In the genomic region with DNA sequence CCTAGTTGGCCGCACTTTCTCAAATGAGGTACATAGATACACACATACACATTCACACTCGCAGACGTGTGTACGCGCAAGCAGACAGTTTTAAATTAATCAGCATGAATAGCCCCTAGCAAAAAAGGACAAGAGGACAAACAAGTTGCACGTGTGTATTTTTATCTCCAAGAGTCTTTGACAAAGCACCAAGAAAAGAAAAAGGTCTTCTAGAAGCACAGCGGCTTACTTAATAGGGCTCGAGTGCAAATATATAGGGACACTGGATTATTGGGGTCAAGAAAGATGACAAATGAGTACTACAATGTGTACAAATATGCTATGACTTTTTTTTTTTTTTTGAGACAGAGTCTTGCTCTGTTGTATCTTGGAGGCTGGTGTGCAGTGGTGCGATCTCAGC, we compare ENCODE assay signal across 8 cellular contexts. TPM values are rescaled to one million over a fixed set of nuclear protein-coding genes. Genes with fewer than 3 reads are reported as not detected.
DNase-seq lines count a peak whose midpoint lies in the region; ATAC-seq and TF ChIP-seq lines count a peak whose summit lies in the region.

No MANE protein-coding gene starts in this region.

- CTCF ChIA-PET in HCT116 (lab: Charles Lee), result interaction anchor here (4.2 kb wide), 1 partner anchor 305 kb away, joined by 18 read pairs; no protein-coding TSS in a partner anchor

- H3K4me3 Mint-ChIP-seq in activated naive CD8-positive, alpha-beta T cell treated with anti-CD3 and anti-CD28 coated beads, Interleukin-2, amount 50 U/mL, for 24 hours, result peak overlapping the region; percentile 80
- H3K4me3 Mint-ChIP-seq in natural killer cell treated with Interleukin-12 subunit alpha and Interleukin-12 subunit beta and Interleukin-15 and Interleukin-18, amount 100 ng/mL, for 72 hours, result peak overlapping the region; percentile 84

- RAD21 ChIA-PET in HCT116 (lab: Charles Lee; ENCODE audit: low non-redundant PET in 1 of 2, low total read pairs in 2 of 2, uncharacterized antibody in 2 of 2, unreplicated experiment in 2 of 2), result no interaction called here

- no peaks in the 10 kb centered on the region for H3K36me3 ChIP-seq in BLaER1
- no peaks in the 10 kb centered on the region for H3K36me3 ChIP-seq in HCT116 (ENCODE audit: control insufficient read depth in 1 of 2, insufficient read depth in 2 of 2, low read length in 2 of 2)
- no peaks in the 10 kb centered on the region for H3K36me3 ChIP-seq in left lung

- no peaks in the 10 kb centered on the region for H3K79me2 ChIP-seq in HCT116 (ENCODE audit: insufficient read depth, low read length)

- H3K27me3 Mint-ChIP-seq in activated naive CD8-positive, alpha-beta T cell treated with anti-CD3 and anti-CD28 coated beads, Interleukin-2, amount 50 U/mL, for 24 hours, result no peaks in the 10 kb centered on the region
- H3K27me3 Mint-ChIP-seq in natural killer cell treated with Interleukin-12 subunit alpha and Interleukin-12 subunit beta and Interleukin-15 and Interleukin-18, amount 100 ng/mL, for 72 hours, result no peaks in the 10 kb centered on the region

- ATAC-seq in HCT116 (no peak), HG03521 (IDR thresholded peaks at IDR 0.05; ENCODE audit: unreplicated experiment) (no peak), left lung (no peak), HG02852 (IDR thresholded peaks at IDR 0.05; ENCODE audit: unreplicated experiment) (no peak)
- no peak for ATAC-seq in activated naive CD8-positive, alpha-beta T cell treated with anti-CD3 and anti-CD28 coated beads, Interleukin-2, amount 50 U/mL, for 24 hours
- no peak for ATAC-seq in natural killer cell treated with Interleukin-12 subunit alpha and Interleukin-12 subunit beta and Interleukin-15 and Interleukin-18, amount 100 ng/mL, for 72 hours

- POLR2A ChIA-PET in HCT116 (lab: Charles Lee), result no interaction called here

- no peak for TF ChIP-seq RAD21 in HCT116 (IDR thresholded peaks at IDR 0.05; ENCODE audit: low read depth)

- H3K9ac ChIP-seq in BLaER1, result peak overlapping the region; percentile 97
- no peak overlapping the region for H3K9ac ChIP-seq in HCT116 (ENCODE audit: low read length)

- no peaks in the 10 kb centered on the region for H3K9me2 ChIP-seq in HCT116 (ENCODE audit: insufficient read depth)

- TF ChIP-seq POLR2A in HCT116 (IDR thresholded peaks at IDR 0.05; ENCODE audit: borderline replicate concordance, extremely low read depth, insufficient read depth, insufficient read length), result no peak

- H3K9me3 ChIP-seq in BLaER1, result no peaks in the 10 kb centered on the region
- no peaks in the 10 kb centered on the region for H3K9me3 ChIP-seq in HCT116 (ENCODE audit: control insufficient read depth in 1 of 2, insufficient read depth in 1 of 2, low read depth in 1 of 2, low read length in 2 of 2)
- no peaks in the 10 kb centered on the region for H3K9me3 ChIP-seq in left lung

- no peak for DNase-seq in HCT116 (ENCODE audit: low read depth, low spot score)
- DNase-seq in activated naive CD8-positive, alpha-beta T cell treated with anti-CD3 and anti-CD28 coated beads, Interleukin-2, amount 50 U/mL, for 24 hours, result no peak
- DNase-seq in natural killer cell treated with Interleukin-12 subunit alpha and Interleukin-12 subunit beta and Interleukin-15 and Interleukin-18, amount 100 ng/mL, for 72 hours (ENCODE audit: low spot score), result no peak
- DNase-seq in left lung, result no peak
- no peak for DNase-seq in midbrain (lab: John Stamatoyannopoulos, UW)

- intact Hi-C loops in HCT116 (cut with micrococcal nuclease) (loop anchor here (5.0 to 10.0 kb wide), 2 partner anchors 116 to 836 kb away; no protein-coding TSS in a partner anchor), left lung (cut with DNase I) (loop anchor here in 1 of 2 donors (5.0 kb wide), 2 partner anchors 189 to 304 kb away; no protein-coding TSS in a partner anchor)

- peak overlapping the region; percentile 97 for H3K4me2 ChIP-seq in BLaER1
- H3K4me2 ChIP-seq in HCT116 (ENCODE audit: low read length), result peak overlapping the region; percentile 66; the same call in 1 of the 2 replicates

- no peak overlapping the region for H2AFZ ChIP-seq in HCT116 (ENCODE audit: low read depth, low read length, poor library complexity, severe bottlenecking)

- peak overlapping the region; percentile 92 for H3K4me3 ChIP-seq in BLaER1
- no peak overlapping the region for H3K4me3 ChIP-seq in HCT116 (replicated peaks in 1 of 2; ENCODE audit: low read depth in 1 of 2, low read length in 2 of 2)
- peak overlapping the region in 1 of 2 donors; percentile 76 for H3K4me3 ChIP-seq in left lung

- peak overlapping the region; percentile 81 for H3K27ac Mint-ChIP-seq in activated naive CD8-positive, alpha-beta T cell treated with anti-CD3 and anti-CD28 coated beads, Interleukin-2, amount 50 U/mL, for 24 hours
- H3K27ac Mint-ChIP-seq in natural killer cell treated with Interleukin-12 subunit alpha and Interleukin-12 subunit beta and Interleukin-15 and Interleukin-18, amount 100 ng/mL, for 72 hours, result peak overlapping the region; percentile 95 to 99

- peaks cover 29% of the 10 kb centered on the region for H3K4me1 Mint-ChIP-seq in activated naive CD8-positive, alpha-beta T cell treated with anti-CD3 and anti-CD28 coated beads, Interleukin-2, amount 50 U/mL, for 24 hours
- peaks cover 39 to 50% of the 10 kb centered on the region in 2 donors for H3K4me1 Mint-ChIP-seq in natural killer cell treated with Interleukin-12 subunit alpha and Interleukin-12 subunit beta and Interleukin-15 and Interleukin-18, amount 100 ng/mL, for 72 hours (ENCODE audit: low read depth in 2 of 2)

- H3K4me1 ChIP-seq in BLaER1 (peaks cover 28% of the 10 kb centered on the region), HCT116 (ENCODE audit: control insufficient read depth in 1 of 2, insufficient read depth in 2 of 2, low read length in 2 of 2) (peaks cover 5 to 24% of the 10 kb centered on the region in 2 experiments; a peak in 2 of 4 replicates), left lung (peaks cover 11 to 44% of the 10 kb centered on the region in 2 donors)

- H3K27me3 ChIP-seq in BLaER1 (no peaks in the 10 kb centered on the region), HCT116 (ENCODE audit: insufficient read depth, low read length) (0 out of 2 replicates have a peak, but pooled peaks cover 7% of the 10 kb centered on the region), left lung (peaks cover 0 to 16% of the 10 kb centered on the region in 2 donors)

- no TSS peak for BruUV-seq in HCT116 (replicated peaks; lab: Mats Ljungman, UMichigan)

- H3K27ac ChIP-seq in BLaER1, result peak overlapping the region; percentile 97
- H3K27ac ChIP-seq in HCT116 (ENCODE audit: low read depth, low read length), result no peak overlapping the region
- no peak overlapping the region for H3K27ac ChIP-seq in left lung

- H4K20me1 ChIP-seq in BLaER1, result peaks cover 25% of the 10 kb centered on the region
- no peaks in the 10 kb centered on the region for H4K20me1 ChIP-seq in HCT116 (ENCODE audit: insufficient read depth)

- TF ChIP-seq CTCF in HCT116 (IDR thresholded peaks at IDR 0.05 in 2 of 3, conservative IDR thresholded peaks at IDR 0.05 in 1 of 3; ENCODE audit: borderline replicate concordance in 1 of 3, insufficient read depth in 1 of 3, low read depth in 2 of 3, low read length in 2 of 3) (no peak), left lung (IDR thresholded peaks at IDR 0.05) (no peak)

- no peaks in the 10 kb centered on the region for H3K9me3 Mint-ChIP-seq in activated naive CD8-positive, alpha-beta T cell treated with anti-CD3 and anti-CD28 coated beads, Interleukin-2, amount 50 U/mL, for 24 hours
- no peaks in the 10 kb centered on the region for H3K9me3 Mint-ChIP-seq in natural killer cell treated with Interleukin-12 subunit alpha and Interleukin-12 subunit beta and Interleukin-15 and Interleukin-18, amount 100 ng/mL, for 72 hours

- H3K36me3 Mint-ChIP-seq in activated naive CD8-positive, alpha-beta T cell treated with anti-CD3 and anti-CD28 coated beads, Interleukin-2, amount 50 U/mL, for 24 hours (ENCODE audit: low read depth), result peaks cover 24% of the 10 kb centered on the region
- peaks cover 23% of the 10 kb centered on the region for H3K36me3 Mint-ChIP-seq in natural killer cell treated with Interleukin-12 subunit alpha and Interleukin-12 subunit beta and Interleukin-15 and Interleukin-18, amount 100 ng/mL, for 72 hours

TF ChIP-seq in HCT116, 20 proteins besides CTCF, POLR2A, EP300 and RAD21 (continues in another document):
- TF ChIP-seq, protein P1, sequence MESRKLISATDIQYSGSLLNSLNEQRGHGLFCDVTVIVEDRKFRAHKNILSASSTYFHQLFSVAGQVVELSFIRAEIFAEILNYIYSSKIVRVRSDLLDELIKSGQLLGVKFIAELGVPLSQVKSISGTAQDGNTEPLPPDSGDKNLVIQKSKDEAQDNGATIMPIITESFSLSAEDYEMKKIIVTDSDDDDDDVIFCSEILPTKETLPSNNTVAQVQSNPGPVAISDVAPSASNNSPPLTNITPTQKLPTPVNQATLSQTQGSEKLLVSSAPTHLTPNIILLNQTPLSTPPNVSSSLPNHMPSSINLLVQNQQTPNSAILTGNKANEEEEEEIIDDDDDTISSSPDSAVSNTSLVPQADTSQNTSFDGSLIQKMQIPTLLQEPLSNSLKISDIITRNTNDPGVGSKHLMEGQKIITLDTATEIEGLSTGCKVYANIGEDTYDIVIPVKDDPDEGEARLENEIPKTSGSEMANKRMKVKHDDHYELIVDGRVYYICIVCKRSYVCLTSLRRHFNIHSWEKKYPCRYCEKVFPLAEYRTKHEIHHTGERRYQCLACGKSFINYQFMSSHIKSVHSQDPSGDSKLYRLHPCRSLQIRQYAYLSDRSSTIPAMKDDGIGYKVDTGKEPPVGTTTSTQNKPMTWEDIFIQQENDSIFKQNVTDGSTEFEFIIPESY (IDR thresholded peaks at IDR 0.05; ENCODE audit: extremely low read depth, insufficient replicate concordance, low read length), result no peak
- TF ChIP-seq SP1 (IDR thresholded peaks at IDR 0.05; ENCODE audit: low read depth), result no peak

RNA-seq across cellular contexts. Expression of a gene that starts 1.7 kb away (rescaled TPM):
- total RNA-seq in HCT116 (2021; ENCODE audit: unreplicated experiment) (2.5 TPM), left lung (1 to 10 TPM; 6.3 to 8.7 TPM)
- polyA plus RNA-seq in HCT116 (2012), result 0.37 and 0.44 TPM in 2 replicates
- 10 to 100 TPM; 61.7 to 84.7 TPM for total RNA-seq in natural killer cell treated with Interleukin-12 subunit alpha and Interleukin-12 subunit beta and Interleukin-15 and Interleukin-18, amount 100 ng/mL, for 72 hours

RNA-seq across cellular contexts. Expression of a gene that starts 45.7 kb away (rescaled TPM):
- total RNA-seq in HCT116 (2021; ENCODE audit: unreplicated experiment) (68.6 TPM), left lung (10 to 100 TPM; 62.5 to 70.2 TPM)
- 34.1 and 43.0 TPM in 2 replicates for polyA plus RNA-seq in HCT116 (2012)
- total RNA-seq in natural killer cell treated with Interleukin-12 subunit alpha and Interleukin-12 subunit beta and Interleukin-15 and Interleukin-18, amount 100 ng/mL, for 72 hours, result 10 to 100 TPM; 21.4 to 38.5 TPM

Comparison
In these comparisons a context has a peak if more than half of its experiments do, and no peak if none do; other contexts are left out.
1. RNA of a gene that starts 1.7 kb away (total RNA-seq): 61.7 to 84.7 TPM in natural killer cell treated with Interleukin-12 subunit alpha and Interleukin-12 subunit beta and Interleukin-15 and Interleukin-18, amount 100 ng/mL, for 72 hours; 6.3 to 8.7 TPM in left lung and 2.5 TPM in HCT116 (single experiment); every median in the first group is over 4 times any median in the second.